In genomic region chr3:119893769-119894168, GRCh38 we compare ENCODE assay signal across 23 cellular contexts.
"Had no signal": no experiment of that assay in that cellular context is flagged by ENCODE, and none has a peak within 500 bp of the region (broad histone marks: within the 10 kb centered on the region; RNA-seq: fewer than 3 reads in every experiment).

No MANE protein-coding gene starts in this region.

- H3K27ac ChIP-seq: ascending aorta, body of pancreas, PC-9 had no signal

- H3K4me3 Mint-ChIP-seq: activated B cell treated with CpG ODN at 0.5 μM for 24 hours; activated CD4-positive, alpha-beta memory T cell treated with anti-CD3 and anti-CD28 coated beads, Interleukin-2, amount 10 ng/mL, durations not matched to agents 7 days and 5 days; activated CD4-positive, alpha-beta T cell treated with anti-CD3 and anti-CD28 coated beads, Interleukin-2, amount 10 ng/mL, durations not matched to agents 7 days and 5 days; activated naive CD8-positive, alpha-beta T cell treated with anti-CD3 and anti-CD28 coated beads, Interleukin-2, amount 50 U/mL, for 24 hours; T-helper 17 cell had no signal

- H3K27me3 ChIP-seq: ascending aorta, body of pancreas had no signal

- ATAC-seq: activated naive CD8-positive, alpha-beta T cell treated with anti-CD3 and anti-CD28 coated beads, Interleukin-2, amount 50 U/mL, for 24 hours; body of pancreas; K562; T-helper 17 cell had no signal

- H3K4me3 ChIP-seq: ascending aorta, body of pancreas, K562, PC-9 had no signal

- H3K27ac Mint-ChIP-seq: activated B cell treated with CpG ODN at 0.5 μM for 24 hours; activated CD4-positive, alpha-beta memory T cell treated with anti-CD3 and anti-CD28 coated beads, Interleukin-2, amount 10 ng/mL, durations not matched to agents 7 days and 5 days; activated CD4-positive, alpha-beta T cell treated with anti-CD3 and anti-CD28 coated beads, Interleukin-2, amount 10 ng/mL, durations not matched to agents 7 days and 5 days; activated naive CD8-positive, alpha-beta T cell treated with anti-CD3 and anti-CD28 coated beads, Interleukin-2, amount 50 U/mL, for 24 hours; T-helper 17 cell had no signal

- DNase-seq: activated B cell treated with CpG ODN at 0.5 μM for 24 hours; activated CD4-positive, alpha-beta memory T cell treated with anti-CD3 and anti-CD28 coated beads, Interleukin-2, amount 10 ng/mL, durations not matched to agents 7 days and 5 days; activated CD4-positive, alpha-beta T cell treated with anti-CD3 and anti-CD28 coated beads for 1 hour; activated CD4-positive, alpha-beta T cell treated with anti-CD3 and anti-CD28 coated beads, Interleukin-2, amount 10 ng/mL, durations not matched to agents 7 days and 5 days; activated CD8-positive, alpha-beta memory T cell treated with anti-CD3 and anti-CD28 coated beads, Interleukin-2, amount 50 U/mL, for 48 hours; activated naive CD4-positive, alpha-beta T cell treated with anti-CD3 and anti-CD28 coated beads, Interleukin-2, amount 50 U/mL, for 16 hours; activated naive CD8-positive, alpha-beta T cell treated with anti-CD3 and anti-CD28 coated beads, Interleukin-2, amount 50 U/mL, for 24 hours; activated T-cell treated with anti-CD3 and anti-CD28 coated beads, Interleukin-2, amount 50 U/mL, for 48 hours; amniotic stem cell; body of pancreas; central memory CD4-positive, alpha-beta T cell; NCI-H1105 treated with DMSO at 0.1 percent for 48 hours; NCI-H1436 treated with DMSO at 0.1 percent for 48 hours; NCI-H187; NCI-H2081; NCI-H510A treated with DMSO at 0.1 percent for 48 hours; NCI-H69; PC-9; SIG-M5; T-helper 17 cell; T1000 had no signal

- H3K4me1 ChIP-seq: ascending aorta had no signal

- H3K27me3 Mint-ChIP-seq: activated B cell treated with CpG ODN at 0.5 μM for 24 hours; activated CD4-positive, alpha-beta memory T cell treated with anti-CD3 and anti-CD28 coated beads, Interleukin-2, amount 10 ng/mL, durations not matched to agents 7 days and 5 days; activated CD4-positive, alpha-beta T cell treated with anti-CD3 and anti-CD28 coated beads, Interleukin-2, amount 10 ng/mL, durations not matched to agents 7 days and 5 days; activated naive CD8-positive, alpha-beta T cell treated with anti-CD3 and anti-CD28 coated beads, Interleukin-2, amount 50 U/mL, for 24 hours; T-helper 17 cell had no signal

- H3K9me3 ChIP-seq: ascending aorta, body of pancreas had no signal
